In the genomic region with DNA sequence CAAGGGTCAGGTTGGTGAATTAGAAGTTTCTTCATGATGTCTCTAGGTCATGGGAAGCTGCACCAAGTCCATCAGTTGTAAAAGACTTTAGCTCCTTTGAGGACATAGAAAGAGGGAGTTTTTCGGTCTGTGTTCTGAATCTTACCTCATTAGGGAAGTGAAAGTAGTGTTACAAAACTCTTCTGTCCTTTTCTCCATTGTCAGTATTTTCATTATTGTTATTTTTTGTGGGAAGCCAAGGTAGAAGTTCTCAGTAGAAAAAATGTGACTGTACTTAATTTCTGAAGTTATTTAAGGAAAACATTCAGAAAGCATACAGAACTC, we compare ENCODE assay signal across 1 cellular context.
TF ChIP-seq lines count a peak whose summit lies in the region.

No MANE protein-coding gene starts in this region.

TF ChIP-seq in GM12878, 131 proteins besides CTCF, POLR2A, EP300 and RAD21:
- no peak for TF ChIP-seq EZH2 (IDR thresholded peaks at IDR 0.05; ENCODE audit: borderline replicate concordance, control insufficient read depth, low read depth, low read length)
- TF ChIP-seq MYB (IDR thresholded peaks at IDR 0.05; ENCODE audit: borderline replicate concordance, low read depth, low read length) = no peak
- TF ChIP-seq HDAC6 (IDR thresholded peaks at IDR 0.05; ENCODE audit: unreplicated experiment) = no peak
- TF ChIP-seq JUNB (IDR thresholded peaks at IDR 0.05) = peak; percentile 54
- 0 out of 2 replicates have a peak, but pooled peaks have one; percentile 38 for TF ChIP-seq STAT3 (IDR thresholded peaks at IDR 0.05; ENCODE audit: low read depth, low read length)
- no peak for TF ChIP-seq NFXL1 (IDR thresholded peaks at IDR 0.05; ENCODE audit: borderline replicate concordance)
- TF ChIP-seq RUNX3 (IDR thresholded peaks at IDR 0.05; ENCODE audit: low read length) = peak; percentile 71
- peak; percentile 28; the same call in 1 of the 2 replicates for TF ChIP-seq CREB1 (IDR thresholded peaks at IDR 0.05; ENCODE audit: low read depth)
- TF ChIP-seq, protein P1, sequence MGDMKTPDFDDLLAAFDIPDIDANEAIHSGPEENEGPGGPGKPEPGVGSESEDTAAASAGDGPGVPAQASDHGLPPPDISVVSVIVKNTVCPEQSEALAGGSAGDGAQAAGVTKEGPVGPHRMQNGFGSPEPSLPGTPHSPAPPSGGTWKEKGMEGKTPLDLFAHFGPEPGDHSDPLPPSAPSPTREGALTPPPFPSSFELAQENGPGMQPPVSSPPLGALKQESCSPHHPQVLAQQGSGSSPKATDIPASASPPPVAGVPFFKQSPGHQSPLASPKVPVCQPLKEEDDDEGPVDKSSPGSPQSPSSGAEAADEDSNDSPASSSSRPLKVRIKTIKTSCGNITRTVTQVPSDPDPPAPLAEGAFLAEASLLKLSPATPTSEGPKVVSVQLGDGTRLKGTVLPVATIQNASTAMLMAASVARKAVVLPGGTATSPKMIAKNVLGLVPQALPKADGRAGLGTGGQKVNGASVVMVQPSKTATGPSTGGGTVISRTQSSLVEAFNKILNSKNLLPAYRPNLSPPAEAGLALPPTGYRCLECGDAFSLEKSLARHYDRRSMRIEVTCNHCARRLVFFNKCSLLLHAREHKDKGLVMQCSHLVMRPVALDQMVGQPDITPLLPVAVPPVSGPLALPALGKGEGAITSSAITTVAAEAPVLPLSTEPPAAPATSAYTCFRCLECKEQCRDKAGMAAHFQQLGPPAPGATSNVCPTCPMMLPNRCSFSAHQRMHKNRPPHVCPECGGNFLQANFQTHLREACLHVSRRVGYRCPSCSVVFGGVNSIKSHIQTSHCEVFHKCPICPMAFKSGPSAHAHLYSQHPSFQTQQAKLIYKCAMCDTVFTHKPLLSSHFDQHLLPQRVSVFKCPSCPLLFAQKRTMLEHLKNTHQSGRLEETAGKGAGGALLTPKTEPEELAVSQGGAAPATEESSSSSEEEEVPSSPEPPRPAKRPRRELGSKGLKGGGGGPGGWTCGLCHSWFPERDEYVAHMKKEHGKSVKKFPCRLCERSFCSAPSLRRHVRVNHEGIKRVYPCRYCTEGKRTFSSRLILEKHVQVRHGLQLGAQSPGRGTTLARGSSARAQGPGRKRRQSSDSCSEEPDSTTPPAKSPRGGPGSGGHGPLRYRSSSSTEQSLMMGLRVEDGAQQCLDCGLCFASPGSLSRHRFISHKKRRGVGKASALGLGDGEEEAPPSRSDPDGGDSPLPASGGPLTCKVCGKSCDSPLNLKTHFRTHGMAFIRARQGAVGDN (IDR thresholded peaks at IDR 0.05) = peak; percentile 46; the same call in 1 of the 2 replicates
- peak; percentile 66 for TF ChIP-seq IKZF1 (conservative IDR thresholded peaks at IDR 0.05)
- TF ChIP-seq SPI1 (IDR thresholded peaks at IDR 0.05; ENCODE audit: borderline replicate concordance, insufficient read depth, low read depth, low read length) = peak; percentile 93
- peak; percentile 63; the same call in 1 of the 2 replicates for TF ChIP-seq CREM (IDR thresholded peaks at IDR 0.05; ENCODE audit: low read depth)
- TF ChIP-seq, protein P2, sequence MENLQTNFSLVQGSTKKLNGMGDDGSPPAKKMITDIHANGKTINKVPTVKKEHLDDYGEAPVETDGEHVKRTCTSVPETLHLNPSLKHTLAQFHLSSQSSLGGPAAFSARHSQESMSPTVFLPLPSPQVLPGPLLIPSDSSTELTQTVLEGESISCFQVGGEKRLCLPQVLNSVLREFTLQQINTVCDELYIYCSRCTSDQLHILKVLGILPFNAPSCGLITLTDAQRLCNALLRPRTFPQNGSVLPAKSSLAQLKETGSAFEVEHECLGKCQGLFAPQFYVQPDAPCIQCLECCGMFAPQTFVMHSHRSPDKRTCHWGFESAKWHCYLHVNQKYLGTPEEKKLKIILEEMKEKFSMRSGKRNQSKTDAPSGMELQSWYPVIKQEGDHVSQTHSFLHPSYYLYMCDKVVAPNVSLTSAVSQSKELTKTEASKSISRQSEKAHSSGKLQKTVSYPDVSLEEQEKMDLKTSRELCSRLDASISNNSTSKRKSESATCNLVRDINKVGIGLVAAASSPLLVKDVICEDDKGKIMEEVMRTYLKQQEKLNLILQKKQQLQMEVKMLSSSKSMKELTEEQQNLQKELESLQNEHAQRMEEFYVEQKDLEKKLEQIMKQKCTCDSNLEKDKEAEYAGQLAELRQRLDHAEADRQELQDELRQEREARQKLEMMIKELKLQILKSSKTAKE (IDR thresholded peaks at IDR 0.05; ENCODE audit: low read depth, poor library complexity, severe bottlenecking) = peak; percentile 32
- peak; percentile 20; the same call in 1 of the 2 replicates for TF ChIP-seq NR2F1 (conservative IDR thresholded peaks at IDR 0.05)
- TF ChIP-seq PAX5 (IDR thresholded peaks at IDR 0.05; ENCODE audit: borderline replicate concordance, low read depth, low read length) = peak; percentile 67
- TF ChIP-seq RB1 (IDR thresholded peaks at IDR 0.05; ENCODE audit: borderline replicate concordance) = no peak
- peak; percentile 81 for TF ChIP-seq DPF2 (IDR thresholded peaks at IDR 0.05)
- no peak for TF ChIP-seq HDAC2 (IDR thresholded peaks at IDR 0.05)
- no peak for TF ChIP-seq TAF1 (IDR thresholded peaks at IDR 0.05; ENCODE audit: borderline replicate concordance, low read depth, low read length)
- peak; percentile 72; the same call in 1 of the 2 replicates for TF ChIP-seq MTA2 (IDR thresholded peaks at IDR 0.05; ENCODE audit: low read depth)
- TF ChIP-seq, protein P3, sequence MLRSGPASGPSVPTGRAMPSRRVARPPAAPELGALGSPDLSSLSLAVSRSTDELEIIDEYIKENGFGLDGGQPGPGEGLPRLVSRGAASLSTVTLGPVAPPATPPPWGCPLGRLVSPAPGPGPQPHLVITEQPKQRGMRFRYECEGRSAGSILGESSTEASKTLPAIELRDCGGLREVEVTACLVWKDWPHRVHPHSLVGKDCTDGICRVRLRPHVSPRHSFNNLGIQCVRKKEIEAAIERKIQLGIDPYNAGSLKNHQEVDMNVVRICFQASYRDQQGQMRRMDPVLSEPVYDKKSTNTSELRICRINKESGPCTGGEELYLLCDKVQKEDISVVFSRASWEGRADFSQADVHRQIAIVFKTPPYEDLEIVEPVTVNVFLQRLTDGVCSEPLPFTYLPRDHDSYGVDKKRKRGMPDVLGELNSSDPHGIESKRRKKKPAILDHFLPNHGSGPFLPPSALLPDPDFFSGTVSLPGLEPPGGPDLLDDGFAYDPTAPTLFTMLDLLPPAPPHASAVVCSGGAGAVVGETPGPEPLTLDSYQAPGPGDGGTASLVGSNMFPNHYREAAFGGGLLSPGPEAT (IDR thresholded peaks at IDR 0.05; ENCODE audit: low read depth) = peak; percentile 89
- peak; percentile 84 to 90 for TF ChIP-seq IKZF2 (IDR thresholded peaks at IDR 0.05)
- TF ChIP-seq BHLHE40 (IDR thresholded peaks at IDR 0.05; ENCODE audit: borderline replicate concordance in 1 of 2, low read depth in 2 of 2, low read length in 1 of 2) = 0 out of 4 replicates have a peak, but pooled peaks of 1 of the 2 experiments have one; percentile 20
- TF ChIP-seq, protein P4, sequence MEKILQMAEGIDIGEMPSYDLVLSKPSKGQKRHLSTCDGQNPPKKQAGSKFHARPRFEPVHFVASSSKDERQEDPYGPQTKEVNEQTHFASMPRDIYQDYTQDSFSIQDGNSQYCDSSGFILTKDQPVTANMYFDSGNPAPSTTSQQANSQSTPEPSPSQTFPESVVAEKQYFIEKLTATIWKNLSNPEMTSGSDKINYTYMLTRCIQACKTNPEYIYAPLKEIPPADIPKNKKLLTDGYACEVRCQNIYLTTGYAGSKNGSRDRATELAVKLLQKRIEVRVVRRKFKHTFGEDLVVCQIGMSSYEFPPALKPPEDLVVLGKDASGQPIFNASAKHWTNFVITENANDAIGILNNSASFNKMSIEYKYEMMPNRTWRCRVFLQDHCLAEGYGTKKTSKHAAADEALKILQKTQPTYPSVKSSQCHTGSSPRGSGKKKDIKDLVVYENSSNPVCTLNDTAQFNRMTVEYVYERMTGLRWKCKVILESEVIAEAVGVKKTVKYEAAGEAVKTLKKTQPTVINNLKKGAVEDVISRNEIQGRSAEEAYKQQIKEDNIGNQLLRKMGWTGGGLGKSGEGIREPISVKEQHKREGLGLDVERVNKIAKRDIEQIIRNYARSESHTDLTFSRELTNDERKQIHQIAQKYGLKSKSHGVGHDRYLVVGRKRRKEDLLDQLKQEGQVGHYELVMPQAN (conservative IDR thresholded peaks at IDR 0.05) = no peak
- TF ChIP-seq ZZZ3 (IDR thresholded peaks at IDR 0.05; ENCODE audit: control insufficient read depth, insufficient read length, low read depth) = no peak
- 0 out of 4 replicates have a peak, but pooled peaks of 1 of the 2 experiments have one; percentile 41 for TF ChIP-seq ETV6 (conservative IDR thresholded peaks at IDR 0.05 in 1 of 2, IDR thresholded peaks at IDR 0.05 in 1 of 2; ENCODE audit: borderline replicate concordance in 1 of 2, low read depth in 1 of 2)
- TF ChIP-seq GATAD2B (conservative IDR thresholded peaks at IDR 0.05; ENCODE audit: low read depth) = peak; percentile 70; the same call in 1 of the 2 replicates
- TF ChIP-seq SMAD1 (IDR thresholded peaks at IDR 0.05; ENCODE audit: low read depth, partially characterized antibody) = peak; percentile 35
- TF ChIP-seq NFIC (IDR thresholded peaks at IDR 0.05; ENCODE audit: low read depth, low read length) = peak; percentile 78
- TF ChIP-seq, protein P5, sequence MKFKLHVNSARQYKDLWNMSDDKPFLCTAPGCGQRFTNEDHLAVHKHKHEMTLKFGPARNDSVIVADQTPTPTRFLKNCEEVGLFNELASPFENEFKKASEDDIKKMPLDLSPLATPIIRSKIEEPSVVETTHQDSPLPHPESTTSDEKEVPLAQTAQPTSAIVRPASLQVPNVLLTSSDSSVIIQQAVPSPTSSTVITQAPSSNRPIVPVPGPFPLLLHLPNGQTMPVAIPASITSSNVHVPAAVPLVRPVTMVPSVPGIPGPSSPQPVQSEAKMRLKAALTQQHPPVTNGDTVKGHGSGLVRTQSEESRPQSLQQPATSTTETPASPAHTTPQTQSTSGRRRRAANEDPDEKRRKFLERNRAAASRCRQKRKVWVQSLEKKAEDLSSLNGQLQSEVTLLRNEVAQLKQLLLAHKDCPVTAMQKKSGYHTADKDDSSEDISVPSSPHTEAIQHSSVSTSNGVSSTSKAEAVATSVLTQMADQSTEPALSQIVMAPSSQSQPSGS (IDR thresholded peaks at IDR 0.05; ENCODE audit: low read length) = peak; percentile 84
- no peak for TF ChIP-seq ZNF274 (IDR thresholded peaks at IDR 0.05; ENCODE audit: insufficient read depth, insufficient read length)
- TF ChIP-seq ESRRA (IDR thresholded peaks at IDR 0.05; ENCODE audit: low read length) = no peak
- TF ChIP-seq MEF2B (IDR thresholded peaks at IDR 0.05; ENCODE audit: partially characterized antibody, poor library complexity, severe bottlenecking) = peak; percentile 73
- no peak for TF ChIP-seq YY1 (IDR thresholded peaks at IDR 0.05; ENCODE audit: low read depth, low read length)
- TF ChIP-seq IRF4 (IDR thresholded peaks at IDR 0.05; ENCODE audit: low read depth, low read length) = peak; percentile 84; the same call in 1 of the 2 replicates
- peak; percentile 61 for TF ChIP-seq EED (IDR thresholded peaks at IDR 0.05; ENCODE audit: low read depth)
- TF ChIP-seq ATF7 (IDR thresholded peaks at IDR 0.05; ENCODE audit: low read depth) = peak; percentile 84
